Comparison of ENCODE assay signal across 30 cellular contexts in genomic region chr11:108606070-108606469, GRCh38. TPM values are rescaled to one million over a fixed set of nuclear protein-coding genes. Genes with fewer than 3 reads are reported as not detected.
A peak's percentile ranks its signal among the peaks of the same experiment; 100 is the strongest.
DNase-seq lines count a peak whose midpoint lies in the region; ATAC-seq, FAIRE-seq and TF ChIP-seq lines count a peak whose summit lies in the region.
"Had no signal": no experiment of that assay in that cellular context is flagged by ENCODE, and none has a peak within 500 bp of the region (broad histone marks: within the 10 kb centered on the region; RNA-seq: fewer than 3 reads in every experiment).

No MANE protein-coding gene starts in this region.

- TF ChIP-seq RAD21 in A549 (conservative IDR thresholded peaks at IDR 0.05 in 1 of 2, IDR thresholded peaks at IDR 0.05 in 1 of 2) (no peak), IMR-90 (IDR thresholded peaks at IDR 0.05; ENCODE audit: low read length) (no peak), GM12878 (IDR thresholded peaks at IDR 0.05; ENCODE audit: insufficient read depth, low read depth, low read length) (no peak)

- FAIRE-seq in A549 (lab: Jason Lieb, UNC), result no peak
- FAIRE-seq in GM12878 (lab: Jason Lieb, UNC), result no peak

- H3K4me3 ChIP-seq in A549, result no peak overlapping the region
- no peak overlapping the region for H3K4me3 ChIP-seq in IMR-90 (ENCODE audit: insufficient read depth, low read depth, low read length)
- H3K4me3 ChIP-seq in GM12878, result no peak overlapping the region
- H3K4me3 ChIP-seq in mesendoderm (ENCODE audit: low read length), result no peak overlapping the region
- H3K4me3 ChIP-seq: gastrocnemius medialis, lung, psoas muscle, SJSA1, tibial nerve had no signal

- no peak overlapping the region for H4K91ac ChIP-seq in IMR-90 (ENCODE audit: insufficient read depth, low read depth, low read length)

- POLR2A ChIA-PET in A549 (lab: Yijun Ruan, JAX), result no interaction called here
- POLR2A ChIA-PET in IMR-90 (lab: Charles Lee; ENCODE audit: unreplicated experiment), result no interaction called here
- POLR2A ChIA-PET in GM12878 (lab: Charles Lee), result interaction anchor here (0.6 to 2.2 kb wide), 7 partner anchors 10 to 65 kb away, joined by 4 to 13 read pairs (median 5); partner anchors contain the start of gene EXPH5

- H3K9me3 ChIP-seq in A549 (no peaks in the 10 kb centered on the region), IMR-90 (ENCODE audit: control insufficient read depth, insufficient read depth, low read length) (no peaks in the 10 kb centered on the region), GM12878 (replicated peaks; ENCODE audit: control insufficient read depth, insufficient read depth, low read length) (no peaks in the 10 kb centered on the region)
- H3K9me3 ChIP-seq: gastrocnemius medialis, neutrophil, psoas muscle, SJSA1, tibial nerve had no signal

- H3K9me1 ChIP-seq in IMR-90 (ENCODE audit: insufficient read depth, low read length), result no peaks in the 10 kb centered on the region

- H3K9me3 Mint-ChIP-seq in mesothelial cell of epicardium, result no peaks in the 10 kb centered on the region
- H3K9me3 Mint-ChIP-seq: activated B cell treated with CpG ODN at 0.5 μM for 24 hours; activated CD4-positive, alpha-beta T cell treated with anti-CD3 and anti-CD28 coated beads, Interleukin-2, amount 10 ng/mL, durations not matched to agents 7 days and 5 days; CD4-positive, alpha-beta T cell; dendritic cell treated with granulocyte-macrophage colony-stimulating factor and Interleukin-4, amounts not matched to agents 40 ng/mL and 50 ng/mL, for 4 days; endodermal cell had no signal

- H2BK5ac ChIP-seq in IMR-90 (ENCODE audit: low read depth, low read length, poor library complexity, severe bottlenecking), result no peak overlapping the region
- no peak overlapping the region for H2BK5ac ChIP-seq in mesendoderm (ENCODE audit: low read length)

- TF ChIP-seq EP300 in A549 (IDR thresholded peaks at IDR 0.05) (no peak), GM12878 (IDR thresholded peaks at IDR 0.05; ENCODE audit: borderline replicate concordance in 1 of 2, control insufficient read depth in 1 of 2, low read depth in 2 of 2, low read length in 2 of 2) (no peak)

- no peak overlapping the region for H2BK20ac ChIP-seq in IMR-90 (ENCODE audit: low read depth, low read length)

- H3K4me1 ChIP-seq in A549 (peaks cover 22% of the 10 kb centered on the region; the same call in 2 of the 3 replicates), IMR-90 (ENCODE audit: control insufficient read depth, insufficient read depth, low read length) (no peaks in the 10 kb centered on the region; the same call in 1 of the 2 replicates), GM12878 (ENCODE audit: control insufficient read depth, insufficient read depth, low read length) (no peaks in the 10 kb centered on the region), mesendoderm (ENCODE audit: control insufficient read depth, low read depth, low read length) (no peaks in the 10 kb centered on the region)
- H3K4me1 ChIP-seq: gastrocnemius medialis, psoas muscle, SJSA1, tibial nerve had no signal

- H3K23ac ChIP-seq in IMR-90 (ENCODE audit: low read depth, low read length), result no peak overlapping the region
- no peak overlapping the region for H3K23ac ChIP-seq in mesendoderm (ENCODE audit: low read length)

- H3K9ac ChIP-seq in IMR-90 (ENCODE audit: low read depth, low read length) (no peak overlapping the region), GM12878 (ENCODE audit: control insufficient read depth, insufficient read depth, low read length) (no peak overlapping the region), mesendoderm (ENCODE audit: low read length) (no peak overlapping the region)

- RAD21 ChIA-PET in GM12878 (lab: Charles Lee; ENCODE audit: unreplicated experiment), result interaction anchor here (0.8 to 1.9 kb wide), 5 partner anchors 9 to 47 kb away, joined by 3 to 12 read pairs (median 4); no protein-coding TSS in a partner anchor

- H2BK120ac ChIP-seq in IMR-90 (ENCODE audit: low read depth, low read length), result no peak overlapping the region
- H2BK120ac ChIP-seq in mesendoderm (ENCODE audit: low read depth, low read length), result no peak overlapping the region

- CTCF ChIA-PET in A549 (lab: Yijun Ruan, JAX) (no interaction called here), IMR-90 (lab: Yijun Ruan, JAX) (interaction anchor here (0.7 kb wide), 1 partner anchor 17 kb away, joined by 3 read pairs; no protein-coding TSS in a partner anchor), GM12878 (lab: Yijun Ruan, JAX) (interaction anchor here (1.1 to 2.8 kb wide), 7 partner anchors 9 to 47 kb away, joined by 4 to 12 read pairs (median 6); partner anchors contain the start of gene EXPH5)

- peak overlapping the region; percentile 8 to 28; a peak in 3 of 6 replicates for H3K27ac ChIP-seq in A549
- H3K27ac ChIP-seq in IMR-90 (ENCODE audit: insufficient read depth, low read length), result no peak overlapping the region
- no peak overlapping the region for H3K27ac ChIP-seq in GM12878 (ENCODE audit: control insufficient read depth, insufficient read depth)
- H3K27ac ChIP-seq in mesendoderm (ENCODE audit: low read depth, low read length), result no peak overlapping the region
- H3K27ac ChIP-seq: gastrocnemius medialis, neutrophil, psoas muscle, SJSA1, tibial nerve had no signal

- H3K18ac ChIP-seq in IMR-90 (ENCODE audit: low read depth, low read length), result no peak overlapping the region
- no peak overlapping the region for H3K18ac ChIP-seq in mesendoderm (ENCODE audit: low read length)

- H2AK5ac ChIP-seq in IMR-90 (ENCODE audit: low read depth, low read length), result no peak overlapping the region
- H2AK5ac ChIP-seq in mesendoderm (ENCODE audit: low read length), result no peak overlapping the region

- no peak overlapping the region for H3K14ac ChIP-seq in IMR-90 (replicated peaks; ENCODE audit: low read depth, low read length)

- SMC1A ChIA-PET in GM12878 (lab: Charles Lee; ENCODE audit: uncharacterized antibody, unreplicated experiment), result interaction anchor here (0.8 to 2.3 kb wide), 8 partner anchors 9 to 264 kb away, joined by 3 to 11 read pairs (median 4); no protein-coding TSS in a partner anchor

- H3K27me3 Mint-ChIP-seq in mesothelial cell of epicardium (ENCODE audit: low read depth), result no peaks in the 10 kb centered on the region

- 68% methylated on average over 5 of the region's 5 CpGs for WGBS in A549 (ENCODE audit: missing lambda C conversion rate)
- WGBS in IMR-90 (ENCODE audit: extremely low coverage in 2 of 2, insufficient read length in 1 of 2), 2 experiments, result 60% methylated on average over 2 of the region's 5 CpGs; no CpG with 5 or more reads in 1 of the 2 experiments
- 49% methylated on average over 5 of the region's 5 CpGs for WGBS in GM12878 (ENCODE audit: insufficient coverage, insufficient replicate concordance, low lambda C conversion rate, missing lambda C conversion rate)
- WGBS in mesendoderm (ENCODE audit: extremely low coverage, insufficient coverage, low lambda C conversion rate), result no CpG with 5 or more reads among the region's 5 CpGs

- H3K36me3 Mint-ChIP-seq in mesothelial cell of epicardium, result no peaks in the 10 kb centered on the region

- H4K20me1 ChIP-seq in IMR-90 (ENCODE audit: insufficient read depth, low read length), result no peaks in the 10 kb centered on the region
- no peaks in the 10 kb centered on the region for H4K20me1 ChIP-seq in GM12878 (ENCODE audit: control insufficient read depth, insufficient read depth)

- H3K56ac ChIP-seq in IMR-90 (ENCODE audit: extremely low read depth, insufficient read depth, low read length) (no peak overlapping the region), mesendoderm (ENCODE audit: low read length) (no peak overlapping the region)

- H4K8ac ChIP-seq in IMR-90 (ENCODE audit: low read depth in 2 of 2, low read length in 2 of 2) (no peak overlapping the region), mesendoderm (ENCODE audit: low read depth, low read length) (no peak overlapping the region)

- H3K4me3 Mint-ChIP-seq in mesothelial cell of epicardium, result no peak overlapping the region
- H3K4me3 Mint-ChIP-seq: activated B cell treated with CpG ODN at 0.5 μM for 24 hours; activated CD4-positive, alpha-beta T cell treated with anti-CD3 and anti-CD28 coated beads, Interleukin-2, amount 10 ng/mL, durations not matched to agents 7 days and 5 days; CD4-positive, alpha-beta T cell; dendritic cell treated with granulocyte-macrophage colony-stimulating factor and Interleukin-4, amounts not matched to agents 40 ng/mL and 50 ng/mL, for 4 days; endodermal cell had no signal

- peaks cover 9% of the 10 kb centered on the region for H3K4me1 Mint-ChIP-seq in mesothelial cell of epicardium
- H3K4me1 Mint-ChIP-seq: activated B cell treated with CpG ODN at 0.5 μM for 24 hours; activated CD4-positive, alpha-beta T cell treated with anti-CD3 and anti-CD28 coated beads, Interleukin-2, amount 10 ng/mL, durations not matched to agents 7 days and 5 days had no signal

- TF ChIP-seq POLR2A in A549 (IDR thresholded peaks at IDR 0.05; ENCODE audit: low read length) (no peak), IMR-90 (IDR thresholded peaks at IDR 0.05; ENCODE audit: low read depth, low read length) (no peak), GM12878 (IDR thresholded peaks at IDR 0.05; ENCODE audit: low read depth, low read length) (no peak)

- no peak for TF ChIP-seq CTCF in A549 (IDR thresholded peaks at IDR 0.05)
- no peak for TF ChIP-seq CTCF in IMR-90 (conservative IDR thresholded peaks at IDR 0.05; ENCODE audit: low read depth, low read length)
- no peak for TF ChIP-seq CTCF in GM12878 (IDR thresholded peaks at IDR 0.05 in 2 of 3, conservative IDR thresholded peaks at IDR 0.05 in 1 of 3; ENCODE audit: control insufficient read depth in 2 of 3, extremely low read depth in 1 of 3, insufficient read depth in 1 of 3, low read depth in 3 of 3, low read length in 3 of 3)
- TF ChIP-seq CTCF in mesothelial cell of epicardium (IDR thresholded peaks at IDR 0.05; ENCODE audit: unreplicated experiment), result no peak

- intact Hi-C loops in IMR-90 (cut with micrococcal nuclease) (loop anchor here (10.0 kb wide), 1 partner anchor 1061 kb away; no protein-coding TSS in a partner anchor), GM12878 (cut with micrococcal nuclease; ENCODE audit: unreplicated experiment) (no loop called here)

- H3K36me3 ChIP-seq in IMR-90 (ENCODE audit: control insufficient read depth, insufficient read depth, low read length), result no peaks in the 10 kb centered on the region
- no peaks in the 10 kb centered on the region for H3K36me3 ChIP-seq in GM12878 (ENCODE audit: control insufficient read depth in 2 of 2, insufficient read depth in 2 of 2, low read length in 1 of 2)
- H3K36me3 ChIP-seq in mesendoderm (ENCODE audit: control insufficient read depth, insufficient read depth, low read length), result no peaks in the 10 kb centered on the region
- H3K36me3 ChIP-seq: gastrocnemius medialis, neutrophil, SJSA1, tibial nerve had no signal

- H2BK15ac ChIP-seq in IMR-90 (ENCODE audit: low read depth, low read length), result no peak overlapping the region
- H2BK15ac ChIP-seq in mesendoderm (replicated peaks; ENCODE audit: low read depth), result no peak overlapping the region

- H3K4ac ChIP-seq in IMR-90 (ENCODE audit: low read depth, low read length), result no peak overlapping the region
- H3K4ac ChIP-seq in mesendoderm (ENCODE audit: low read depth, low read length), result no peak overlapping the region

- dilution Hi-C loops in IMR-90 (cut with HindIII; ENCODE audit: low sequenced_read_pairs, unreplicated experiment), result no loop called here

- H4K5ac ChIP-seq in IMR-90 (ENCODE audit: low read depth, low read length), result no peak overlapping the region
- H4K5ac ChIP-seq in mesendoderm (ENCODE audit: low read length), result no peak overlapping the region

- no peak for DNase-seq in A549 (ENCODE audit: low read depth in 1 of 2, low spot score in 1 of 2)
- DNase-seq in IMR-90, result no peak
- no peak for DNase-seq in GM12878 (ENCODE audit: low read depth, low spot score)
- peak; percentile 17 for DNase-seq in mesendoderm
- DNase-seq in COLO668 (lab: John Stamatoyannopoulos, UW; ENCODE audit: unreplicated experiment), result no peak
- DNase-seq in NCI-H2227 (lab: John Stamatoyannopoulos, UW; ENCODE audit: unreplicated experiment), result no peak
- no peak for DNase-seq in mesothelial cell of epicardium (ENCODE audit: low spot score in 2 of 2, unreplicated experiment in 2 of 2)
- DNase-seq: activated B cell treated with CpG ODN at 0.5 μM for 24 hours; activated CD4-positive, alpha-beta T cell treated with anti-CD3 and anti-CD28 coated beads, Interleukin-2, amount 10 ng/mL, durations not matched to agents 7 days and 5 days; activated gamma-delta T cell treated with Interleukin-2 at 50 U/mL for 16 hours; activated T-cell treated with anti-CD3 and anti-CD28 coated beads, Interleukin-2, amount 50 U/mL, for 1 hour; AML-193; CD4-positive, alpha-beta T cell; endodermal cell; gastrocnemius medialis; Kasumi-1; left cardiac atrium; NCI-H1436; NCI-H2081 treated with DMSO at 0.1 percent for 48 hours; NCI-H226; psoas muscle; stimulated activated CD4-positive, alpha-beta T cell treated with anti-CD3 and anti-CD28 coated beads, Interleukin-15, amount 100 ng/mL, for 24 hours; stimulated activated CD4-positive, alpha-beta T cell treated with anti-CD3 and anti-CD28 coated beads, Interleukin-4, amount 100 ng/mL, for 4 hours had no signal

- peak overlapping the region; percentile 42; the same call in 2 of the 3 replicates for H3K4me2 ChIP-seq in A549
- no peak overlapping the region for H3K4me2 ChIP-seq in IMR-90 (ENCODE audit: low read depth, low read length)
- no peak overlapping the region for H3K4me2 ChIP-seq in GM12878 (ENCODE audit: control insufficient read depth, insufficient read depth)
- no peak overlapping the region for H3K4me2 ChIP-seq in mesendoderm (ENCODE audit: low read length)

- H2AK9ac ChIP-seq in IMR-90 (replicated peaks; ENCODE audit: low read depth, low read length, poor library complexity), result no peak overlapping the region

- H3K27me3 ChIP-seq in IMR-90 (ENCODE audit: control insufficient read depth, insufficient read depth, low read length) (peaks cover 2% of the 10 kb centered on the region; the same call in 1 of the 2 replicates), GM12878 (replicated peaks in 1 of 2; ENCODE audit: control insufficient read depth in 2 of 2, insufficient read depth in 2 of 2, low read length in 1 of 2) (no peaks in the 10 kb centered on the region), mesendoderm (ENCODE audit: insufficient read depth, low read length, poor library complexity) (no peaks in the 10 kb centered on the region)
- H3K27me3 ChIP-seq: gastrocnemius medialis, SJSA1 had no signal

- peak overlapping the region; percentile 22 for H2AFZ ChIP-seq in IMR-90 (replicated peaks; ENCODE audit: low read length, poor library complexity)
- no peak overlapping the region for H2AFZ ChIP-seq in GM12878 (ENCODE audit: control insufficient read depth, low read depth, low read length)

- no TSS peak for BruUV-seq in IMR-90 (replicated peaks; lab: Mats Ljungman, UMichigan)
- BruUV-seq in GM12878 (replicated peaks; lab: Mats Ljungman, UMichigan), result no TSS peak

- no peak for ATAC-seq in A549
- no peak for ATAC-seq in IMR-90 (ENCODE audit: low read depth)
- peak; percentile 64 for ATAC-seq in GM12878
- no peak for ATAC-seq in HG03432 (IDR thresholded peaks at IDR 0.05; ENCODE audit: unreplicated experiment)
- ATAC-seq: gastrocnemius medialis, HCT116, left cardiac atrium, psoas muscle had no signal

- no peaks in the 10 kb centered on the region for H3K79me2 ChIP-seq in GM12878 (ENCODE audit: control insufficient read depth, insufficient read depth, low read length)
- H3K79me2 ChIP-seq in mesendoderm (ENCODE audit: control insufficient read depth, insufficient read depth, low read length), result no peaks in the 10 kb centered on the region

- H3K79me1 ChIP-seq in IMR-90 (ENCODE audit: low read depth in 1 of 2, low read length in 2 of 2) (no peaks in the 10 kb centered on the region), mesendoderm (ENCODE audit: low read length) (no peaks in the 10 kb centered on the region)

- in situ Hi-C loops in IMR-90 (cut with MboI; ENCODE audit: low sequenced_read_pairs), result no loop called here
- in situ Hi-C loops in GM12878 (cut with MboI), result no loop called here

- H3K27ac Mint-ChIP-seq in mesothelial cell of epicardium, result no peak overlapping the region
- H3K27ac Mint-ChIP-seq: activated B cell treated with CpG ODN at 0.5 μM for 24 hours; activated CD4-positive, alpha-beta T cell treated with anti-CD3 and anti-CD28 coated beads, Interleukin-2, amount 10 ng/mL, durations not matched to agents 7 days and 5 days; CD4-positive, alpha-beta T cell; dendritic cell treated with granulocyte-macrophage colony-stimulating factor and Interleukin-4, amounts not matched to agents 40 ng/mL and 50 ng/mL, for 4 days; endodermal cell had no signal

RNA-seq across cellular contexts. Expression of gene EXPH5, which starts 12.5 kb away (rescaled TPM):
- polyA plus RNA-seq in A549 (2011; rRNA removed) (0.37 and 0.41 TPM in 2 replicates), A549 (2017; fragmentation: RNase III; extraction: RNeasy Plus Mini Kit Qiagen cat#74134 plus additional on column Dnase treatment) (0.01 to 0.03 TPM (median 0.01 TPM) in 3 replicates), IMR-90 (2012; rRNA removed) (0.04 and 0.05 TPM in 2 replicates), GM12878 (2011; rRNA removed) (8.6 and 10.3 TPM in 2 replicates), GM12878 (2014; fragmentation: Illumina TruSeq; extraction: Trizol) (2.4 and 2.9 TPM in 2 replicates), GM12878 (2014; fragmentation: Nextera tagmentation; extraction: Ambion mirVana) (1 to 10 TPM in 1 of 2 experiments, under 1 TPM in 1; 0.69 to 4.8 TPM), GM12878 (2014; rRNA removed) (2.2 and 2.7 TPM in 2 replicates), GM12878 (2016; fragmentation: Nextera tagmentation; extraction: Ambion mirVana) (1 to 10 TPM; 2.9 to 3.8 TPM)
- 0.01 TPM in 2 replicates for polyA plus RNA-seq in A549 (2012; cell fraction: cytosol; rRNA removed)
- 0.01 and 0.04 TPM in 2 replicates for polyA plus RNA-seq in A549 (2012; cell fraction: nucleus; rRNA removed)
- polyA minus RNA-seq in A549 (2011; rRNA and poly(A)+ RNA removed), result 1.1 and 1.4 TPM in 2 replicates
- total RNA-seq in IMR-90 (2012; rRNA removed) (0.56 and 0.72 TPM in 2 replicates), GM12878 (2014; rRNA removed) (6.6 and 8.5 TPM in 2 replicates), GM12878 (2014; rRNA removed; fragmentation: Illumina TruSeq; extraction: Trizol) (8.1 and 8.3 TPM in 2 replicates), GM12878 (2021) (9.2 and 11.1 TPM in 2 replicates), mesothelial cell of epicardium (27.2 to 30.5 TPM (median 28.2 TPM) in 3 replicates)
- 0.01 TPM in 2 replicates for polyA plus RNA-seq in IMR-90 (2012; cell fraction: cytosol; rRNA removed)
- polyA plus RNA-seq in IMR-90 (2012; cell fraction: nucleus; rRNA removed; ENCODE audit: low replicate concordance), result 0.03 and 0.11 TPM in 2 replicates
- 87.4 and 89.2 TPM in 2 replicates for total RNA-seq in GM12878 (2013; cell fraction: nucleolus; rRNA removed)
- polyA plus RNA-seq in GM12878 (2011; ENCODE audit: low read depth), result 0.87 TPM
- polyA plus RNA-seq in GM12878 (2011; cell fraction: cytosol; rRNA removed), result 3.0 and 3.2 TPM in 2 replicates
- polyA plus RNA-seq in GM12878 (2011; cell fraction: nucleus; rRNA removed), result 7.6 and 8.6 TPM in 2 replicates
- 0.80 and 1.3 TPM in 2 replicates for polyA plus RNA-seq in GM12878 (2012)
- polyA minus RNA-seq in GM12878 (2011; rRNA and poly(A)+ RNA removed), result 16.3 and 25.9 TPM in 2 replicates
- 5.7 and 6.2 TPM in 2 replicates for polyA minus RNA-seq in GM12878 (2011; cell fraction: cytosol; rRNA and poly(A)+ RNA removed)
- 8.7 and 10.6 TPM in 2 replicates for polyA minus RNA-seq in GM12878 (2011; cell fraction: nucleus; rRNA and poly(A)+ RNA removed)
- polyA plus RNA-seq in mesendoderm (2013, experiment 1 of 2), result 1.1 TPM
- 0.97 TPM for polyA plus RNA-seq in mesendoderm (2013, experiment 2 of 2)

RNA-seq across cellular contexts. Expression of gene DDX10, which starts 58.8 kb away (rescaled TPM):
- polyA plus RNA-seq in A549 (2011; rRNA removed) (188 and 189 TPM in 2 replicates), A549 (2017; fragmentation: RNase III; extraction: RNeasy Plus Mini Kit Qiagen cat#74134 plus additional on column Dnase treatment) (46.0 to 56.2 TPM (median 46.9 TPM) in 3 replicates), IMR-90 (2012; rRNA removed) (20.0 and 20.2 TPM in 2 replicates), GM12878 (2011; rRNA removed) (43.4 and 45.9 TPM in 2 replicates), GM12878 (2014; fragmentation: Illumina TruSeq; extraction: Trizol) (51.5 and 57.6 TPM in 2 replicates), GM12878 (2014; fragmentation: Nextera tagmentation; extraction: Ambion mirVana) (10 to 100 TPM; 20.9 to 31.5 TPM), GM12878 (2014; rRNA removed) (28.6 and 28.7 TPM in 2 replicates), GM12878 (2016; fragmentation: Nextera tagmentation; extraction: Ambion mirVana) (10 to 100 TPM; 30.5 to 30.7 TPM)
- 45.2 and 54.7 TPM in 2 replicates for polyA plus RNA-seq in A549 (2012; cell fraction: cytosol; rRNA removed)
- polyA plus RNA-seq in A549 (2012; cell fraction: nucleus; rRNA removed), result 39.2 and 71.2 TPM in 2 replicates
- 54.8 and 67.1 TPM in 2 replicates for polyA minus RNA-seq in A549 (2011; rRNA and poly(A)+ RNA removed)
- total RNA-seq in IMR-90 (2012; rRNA removed) (28.1 and 31.9 TPM in 2 replicates), GM12878 (2014; rRNA removed) (32.3 and 36.3 TPM in 2 replicates), GM12878 (2014; rRNA removed; fragmentation: Illumina TruSeq; extraction: Trizol) (51.2 and 53.0 TPM in 2 replicates), GM12878 (2021) (46.1 and 46.9 TPM in 2 replicates), mesothelial cell of epicardium (31.2 to 38.5 TPM (median 37.8 TPM) in 3 replicates)
- polyA plus RNA-seq in IMR-90 (2012; cell fraction: cytosol; rRNA removed), result 6.0 and 18.7 TPM in 2 replicates
- 5.3 and 41.9 TPM in 2 replicates for polyA plus RNA-seq in IMR-90 (2012; cell fraction: nucleus; rRNA removed; ENCODE audit: low replicate concordance)
- total RNA-seq in GM12878 (2013; cell fraction: nucleolus; rRNA removed), result 80.9 and 85.9 TPM in 2 replicates
- polyA plus RNA-seq in GM12878 (2011; ENCODE audit: low read depth), result 32.7 TPM
- polyA plus RNA-seq in GM12878 (2011; cell fraction: cytosol; rRNA removed), result 32.9 and 51.6 TPM in 2 replicates
- polyA plus RNA-seq in GM12878 (2011; cell fraction: nucleus; rRNA removed), result 24.4 and 28.7 TPM in 2 replicates
- 18.5 and 20.8 TPM in 2 replicates for polyA plus RNA-seq in GM12878 (2012)
- 61.3 and 71.0 TPM in 2 replicates for polyA minus RNA-seq in GM12878 (2011; rRNA and poly(A)+ RNA removed)
- polyA minus RNA-seq in GM12878 (2011; cell fraction: cytosol; rRNA and poly(A)+ RNA removed), result 11.8 and 27.7 TPM in 2 replicates
- polyA minus RNA-seq in GM12878 (2011; cell fraction: nucleus; rRNA and poly(A)+ RNA removed), result 34.7 and 65.6 TPM in 2 replicates
- polyA plus RNA-seq in mesendoderm (2013, experiment 1 of 2), result 95.9 TPM
- polyA plus RNA-seq in mesendoderm (2013, experiment 2 of 2), result 93.1 TPM

Comparison
In these comparisons a context has a peak if more than half of its experiments do, and no peak if none do; other contexts are left out.
1. H3K27ac ChIP-seq: peak in A549 (2 of 2); none in IMR-90 (single experiment), GM12878 (single experiment) and mesendoderm (single experiment).
2. Of the 24 proteins assayed by ChIP-seq in both GM12878 and A549: peak only in GM12878: BCL3 and JUNB; only in A549: none; in both: none; in neither: 22.